In genomic region chr5:177357459-177358332, GRCh38 we compare ENCODE assay signal across 1 cellular context.
TF ChIP-seq lines count a peak whose summit lies in the region.

RGS14 (plus strand) TSS chr5:177357924; CDS start chr5:177358025, 101 bp downstream.

TF ChIP-seq in GM12878, 131 proteins besides CTCF, POLR2A, EP300 and RAD21 (continued from another document and continues in another):
- no peak for TF ChIP-seq NFYA (IDR thresholded peaks at IDR 0.05; ENCODE audit: borderline replicate concordance, low read depth, low read length)
- peak; percentile 92 for TF ChIP-seq DPF2 (IDR thresholded peaks at IDR 0.05)
- no peak for TF ChIP-seq REST (IDR thresholded peaks at IDR 0.05; ENCODE audit: low read depth, low read length)
- peak in 1 of 2 experiments; percentile 26; a peak in 1 of 3 replicates for TF ChIP-seq EGR1 (IDR thresholded peaks at IDR 0.05; ENCODE audit: borderline replicate concordance in 1 of 2, low read depth in 2 of 2, low read length in 2 of 2)
- TF ChIP-seq SUPT20H (IDR thresholded peaks at IDR 0.05; ENCODE audit: borderline replicate concordance, control insufficient read depth, low read depth, low read length) = no peak
- no peak for TF ChIP-seq STAT3 (IDR thresholded peaks at IDR 0.05; ENCODE audit: low read depth, low read length)
- no peak for TF ChIP-seq CUX1 (IDR thresholded peaks at IDR 0.05; ENCODE audit: insufficient replicate concordance, low read depth, low read length)
- TF ChIP-seq TCF7 (IDR thresholded peaks at IDR 0.05; ENCODE audit: borderline replicate concordance) = no peak
- no peak for TF ChIP-seq CREB1 (IDR thresholded peaks at IDR 0.05; ENCODE audit: low read depth)
- no peak for TF ChIP-seq ZNF217 (IDR thresholded peaks at IDR 0.05)
- no peak for TF ChIP-seq POLR2AphosphoS2 (IDR thresholded peaks at IDR 0.05; ENCODE audit: low read depth, low read length)
- TF ChIP-seq TARDBP (IDR thresholded peaks at IDR 0.05; ENCODE audit: borderline replicate concordance) = no peak
- TF ChIP-seq ASH2L (IDR thresholded peaks at IDR 0.05; ENCODE audit: borderline replicate concordance, low read depth) = no peak
- no peak for TF ChIP-seq HSF1 (IDR thresholded peaks at IDR 0.05; ENCODE audit: low read depth, low read length)
- TF ChIP-seq ETV6 (conservative IDR thresholded peaks at IDR 0.05 in 1 of 2, IDR thresholded peaks at IDR 0.05 in 1 of 2; ENCODE audit: borderline replicate concordance in 1 of 2, low read depth in 1 of 2) = peak in 1 of 2 experiments; percentile 95; a peak in 2 of 4 replicates
- TF ChIP-seq ATF3 (IDR thresholded peaks at IDR 0.05; ENCODE audit: borderline replicate concordance, extremely low read depth, low read depth, low read length) = no peak
- peak; percentile 98 for TF ChIP-seq NBN (IDR thresholded peaks at IDR 0.05)
- TF ChIP-seq SREBF1 (IDR thresholded peaks at IDR 0.05; ENCODE audit: low read length) = no peak
- TF ChIP-seq MAX (IDR thresholded peaks at IDR 0.05; ENCODE audit: low read depth, low read length) = no peak; the same call in 1 of the 2 replicates
- TF ChIP-seq RUNX3 (IDR thresholded peaks at IDR 0.05; ENCODE audit: low read length) = no peak
- no peak for TF ChIP-seq E2F8 (IDR thresholded peaks at IDR 0.05; ENCODE audit: low read depth, partially characterized antibody)
- peak; percentile 17; the same call in 1 of the 2 replicates for TF ChIP-seq ZNF384 (IDR thresholded peaks at IDR 0.05; ENCODE audit: borderline replicate concordance, low read depth, low read length)
- no peak for TF ChIP-seq FOXM1 (IDR thresholded peaks at IDR 0.05; ENCODE audit: low read depth, low read length)
- TF ChIP-seq SMAD1 (IDR thresholded peaks at IDR 0.05; ENCODE audit: low read depth, partially characterized antibody) = no peak
- peak; percentile 67 for TF ChIP-seq LARP7 (IDR thresholded peaks at IDR 0.05)
- TF ChIP-seq CREM (IDR thresholded peaks at IDR 0.05; ENCODE audit: low read depth) = peak; percentile 86
- TF ChIP-seq SMC3 (IDR thresholded peaks at IDR 0.05; ENCODE audit: borderline replicate concordance, low read length) = no peak; the same call in 1 of the 2 replicates
- TF ChIP-seq KDM1A (IDR thresholded peaks at IDR 0.05; ENCODE audit: borderline replicate concordance) = no peak
- TF ChIP-seq IRF3 (IDR thresholded peaks at IDR 0.05) = no peak
- peak; percentile 36 for TF ChIP-seq MEF2B (IDR thresholded peaks at IDR 0.05; ENCODE audit: partially characterized antibody, poor library complexity, severe bottlenecking)
- TF ChIP-seq KAT2A (conservative IDR thresholded peaks at IDR 0.05; ENCODE audit: control insufficient read depth, low read depth, low read length) = no peak
- TF ChIP-seq POLR2AphosphoS5 (IDR thresholded peaks at IDR 0.05; ENCODE audit: low read length) = peak; percentile 52
- no peak for TF ChIP-seq GABPA (IDR thresholded peaks at IDR 0.05; ENCODE audit: low read depth)
- TF ChIP-seq FOXK2 (IDR thresholded peaks at IDR 0.05) = peak; percentile 52; the same call in 1 of the 2 replicates
- TF ChIP-seq MLLT1 (IDR thresholded peaks at IDR 0.05) = peak; percentile 92
- no peak; the same call in 1 of the 2 replicates for TF ChIP-seq SMARCA5 (IDR thresholded peaks at IDR 0.05)
- TF ChIP-seq MXI1 (IDR thresholded peaks at IDR 0.05; ENCODE audit: low read depth, low read length) = peak; percentile 86
- no peak for TF ChIP-seq PBX3 (IDR thresholded peaks at IDR 0.05; ENCODE audit: insufficient replicate concordance, low read depth, low read length)
- no peak for TF ChIP-seq FOS (IDR thresholded peaks at IDR 0.05; ENCODE audit: borderline replicate concordance, extremely low read depth, insufficient read length)
- peak; percentile 56 for TF ChIP-seq E4F1 (IDR thresholded peaks at IDR 0.05; ENCODE audit: borderline replicate concordance, partially characterized antibody)
- no peak for TF ChIP-seq MYB (IDR thresholded peaks at IDR 0.05; ENCODE audit: borderline replicate concordance, low read depth, low read length)
